In genomic region chr13:28719227-28719562, GRCh38 we compare ENCODE assay signal across 8 cellular contexts. TPM values are rescaled to one million over a fixed set of nuclear protein-coding genes. Genes with fewer than 3 reads are reported as not detected.
A peak's percentile ranks its signal among the peaks of the same experiment; 100 is the strongest.
DNase-seq lines count a peak whose midpoint lies in the region; ATAC-seq, FAIRE-seq and TF ChIP-seq lines count a peak whose summit lies in the region.

No MANE protein-coding gene starts in this region.

- ATAC-seq in IMR-90 (ENCODE audit: low read depth) (no peak; the same call in 1 of the 2 replicates), GM19328 (IDR thresholded peaks at IDR 0.05; ENCODE audit: unreplicated experiment) (no peak)
- no peak for ATAC-seq in natural killer cell treated with Interleukin-12 subunit alpha and Interleukin-12 subunit beta and Interleukin-15 and Interleukin-18, amount 100 ng/mL, for 72 hours

- no peaks in the 10 kb centered on the region for H3K79me1 ChIP-seq in IMR-90 (ENCODE audit: low read depth in 1 of 2, low read length in 2 of 2)

- H3K4ac ChIP-seq in IMR-90 (ENCODE audit: low read depth, low read length), result peak overlapping the region; percentile 52; the same call in 1 of the 2 replicates

- H3K36me3 ChIP-seq in BJ (ENCODE audit: control insufficient read depth, insufficient read depth, low read length) (no peaks in the 10 kb centered on the region), IMR-90 (ENCODE audit: control insufficient read depth, insufficient read depth, low read length) (no peaks in the 10 kb centered on the region)

- 0 out of 3 replicates have a peak overlapping the region, but pooled peaks have one; percentile 29 for H2BK15ac ChIP-seq in IMR-90 (ENCODE audit: low read depth, low read length)

- 0 out of 2 replicates have a peak overlapping the region, but pooled peaks have one; percentile 6 for H4K5ac ChIP-seq in IMR-90 (ENCODE audit: low read depth, low read length)

- peaks cover 2 to 10% of the 10 kb centered on the region in 2 donors for H3K27me3 Mint-ChIP-seq in natural killer cell treated with Interleukin-12 subunit alpha and Interleukin-12 subunit beta and Interleukin-15 and Interleukin-18, amount 100 ng/mL, for 72 hours

- no peak overlapping the region for H3K56ac ChIP-seq in IMR-90 (ENCODE audit: extremely low read depth, insufficient read depth, low read length)

- H3K4me2 ChIP-seq in IMR-90 (ENCODE audit: low read depth, low read length), result peak overlapping the region; percentile 79

- H3K4me3 ChIP-seq in BJ (ENCODE audit: low read depth, low read length) (peak overlapping the region; percentile 32), IMR-90 (ENCODE audit: insufficient read depth, low read depth, low read length) (peak overlapping the region; percentile 43)

- dilution Hi-C loops in IMR-90 (cut with HindIII; ENCODE audit: low sequenced_read_pairs, unreplicated experiment), result no loop called here

- H4K91ac ChIP-seq in IMR-90 (ENCODE audit: insufficient read depth, low read depth, low read length), result peak overlapping the region; percentile 12; the same call in 1 of the 2 replicates

- no TSS peak for BruUV-seq in IMR-90 (replicated peaks; lab: Mats Ljungman, UMichigan)

- H2BK5ac ChIP-seq in IMR-90 (ENCODE audit: low read depth, low read length, poor library complexity, severe bottlenecking), result peak overlapping the region; percentile 27

- H3K36me3 Mint-ChIP-seq in natural killer cell treated with Interleukin-12 subunit alpha and Interleukin-12 subunit beta and Interleukin-15 and Interleukin-18, amount 100 ng/mL, for 72 hours, result no peaks in the 10 kb centered on the region

- H2AK5ac ChIP-seq in IMR-90 (ENCODE audit: low read depth, low read length), result no peak overlapping the region

- FAIRE-seq in GM12891 (lab: Jason Lieb, UNC), result no peak

- H3K9me3 Mint-ChIP-seq in natural killer cell treated with Interleukin-12 subunit alpha and Interleukin-12 subunit beta and Interleukin-15 and Interleukin-18, amount 100 ng/mL, for 72 hours, result no peaks in the 10 kb centered on the region

- H3K4me3 Mint-ChIP-seq in natural killer cell treated with Interleukin-12 subunit alpha and Interleukin-12 subunit beta and Interleukin-15 and Interleukin-18, amount 100 ng/mL, for 72 hours, result peak overlapping the region; percentile 99

- peak overlapping the region; percentile 8; the same call in 1 of the 2 replicates for H3K27ac ChIP-seq in IMR-90 (ENCODE audit: insufficient read depth, low read length)

- TF ChIP-seq POLR2A in IMR-90 (IDR thresholded peaks at IDR 0.05; ENCODE audit: low read depth, low read length) (no peak), GM12891 (IDR thresholded peaks at IDR 0.05; ENCODE audit: low read depth, low read length) (no peak)

- POLR2A ChIA-PET in BJ (lab: Charles Lee) (interaction anchor here (0.7 to 0.8 kb wide), 2 partner anchors 10 to 69 kb away, joined by 3 to 6 read pairs; no protein-coding TSS in a partner anchor), IMR-90 (lab: Charles Lee; ENCODE audit: unreplicated experiment) (no interaction called here)

- peak overlapping the region; percentile 46 for H2BK120ac ChIP-seq in IMR-90 (ENCODE audit: low read depth, low read length)

- peak overlapping the region; percentile 87 to 88 for H3K27ac Mint-ChIP-seq in natural killer cell treated with Interleukin-12 subunit alpha and Interleukin-12 subunit beta and Interleukin-15 and Interleukin-18, amount 100 ng/mL, for 72 hours

- H2AK9ac ChIP-seq in IMR-90 (replicated peaks; ENCODE audit: low read depth, low read length, poor library complexity), result no peak overlapping the region

- peak overlapping the region; percentile 51; the same call in 1 of the 2 replicates for H3K14ac ChIP-seq in IMR-90 (replicated peaks; ENCODE audit: low read depth, low read length)

- TF ChIP-seq CTCF in BJ (IDR thresholded peaks at IDR 0.05; ENCODE audit: insufficient read depth, low read depth, low read length) (no peak), IMR-90 (conservative IDR thresholded peaks at IDR 0.05; ENCODE audit: low read depth, low read length) (no peak)

- H3K23ac ChIP-seq in IMR-90 (ENCODE audit: low read depth, low read length), result 0 out of 2 replicates have a peak overlapping the region, but pooled peaks have one; percentile 31

- H3K9ac ChIP-seq in IMR-90 (ENCODE audit: low read depth, low read length), result peak overlapping the region; percentile 22; the same call in 1 of the 2 replicates

- peaks cover 4% of the 10 kb centered on the region; the same call in 1 of the 2 replicates for H3K9me1 ChIP-seq in IMR-90 (ENCODE audit: insufficient read depth, low read length)

- intact Hi-C loops in IMR-90 (cut with micrococcal nuclease), result loop anchor here (2.0 to 5.0 kb wide), 2 partner anchors 33 to 78 kb away; no protein-coding TSS in a partner anchor

- H3K4me1 Mint-ChIP-seq in natural killer cell treated with Interleukin-12 subunit alpha and Interleukin-12 subunit beta and Interleukin-15 and Interleukin-18, amount 100 ng/mL, for 72 hours (ENCODE audit: low read depth in 2 of 2), result peaks cover 14 to 30% of the 10 kb centered on the region in 2 donors

- CTCF ChIA-PET in BJ (lab: Yijun Ruan, JAX) (interaction anchor here (1.4 to 1.5 kb wide), 2 partner anchors 26 to 46 kb away, joined by 5 to 6 read pairs; no protein-coding TSS in a partner anchor), IMR-90 (lab: Yijun Ruan, JAX) (interaction anchor here (0.5 to 1.0 kb wide), 2 partner anchors 8 to 16 kb away, joined by 3 read pairs; no protein-coding TSS in a partner anchor)

- no peak for TF ChIP-seq RAD21 in IMR-90 (IDR thresholded peaks at IDR 0.05; ENCODE audit: low read length)

- H2AFZ ChIP-seq in IMR-90 (replicated peaks; ENCODE audit: low read length, poor library complexity), result peak overlapping the region; percentile 99

- H3K4me1 ChIP-seq in IMR-90 (ENCODE audit: control insufficient read depth, insufficient read depth, low read length), result peaks cover 12% of the 10 kb centered on the region

- no peaks in the 10 kb centered on the region for H3K27me3 ChIP-seq in BJ (ENCODE audit: control insufficient read depth, insufficient read depth, low read length)
- no peaks in the 10 kb centered on the region for H3K27me3 ChIP-seq in IMR-90 (ENCODE audit: control insufficient read depth, insufficient read depth, low read length)

- peak overlapping the region; percentile 51 to 70; a peak in 3 of 4 replicates for H4K8ac ChIP-seq in IMR-90 (ENCODE audit: low read depth in 2 of 2, low read length in 2 of 2)

- 5% methylated on average over 4 of the region's 9 CpGs; no CpG with 5 or more reads in 1 of the 2 experiments for WGBS in IMR-90 (ENCODE audit: extremely low coverage in 2 of 2, insufficient read length in 1 of 2), 2 experiments

- H3K9me3 ChIP-seq in IMR-90 (ENCODE audit: control insufficient read depth, insufficient read depth, low read length), result no peaks in the 10 kb centered on the region

- DNase-seq in BJ (ENCODE audit: low read depth) (no peak), IMR-90 (no peak), cortex of kidney (lab: John Stamatoyannopoulos, UW) (peak; percentile 40), kidney glomerular epithelial cell (lab: John Stamatoyannopoulos, UW) (no peak), GM12891 (ENCODE audit: insufficient read length, low spot score) (no peak), ecto neural progenitor cell (ENCODE audit: low spot score) (no peak)
- DNase-seq in natural killer cell treated with Interleukin-12 subunit alpha and Interleukin-12 subunit beta and Interleukin-15 and Interleukin-18, amount 100 ng/mL, for 72 hours (ENCODE audit: low spot score), result no peak

- H3K18ac ChIP-seq in IMR-90 (ENCODE audit: low read depth, low read length), result no peak overlapping the region; the same call in 1 of the 2 replicates

- H2BK20ac ChIP-seq in IMR-90 (ENCODE audit: low read depth, low read length), result peak overlapping the region; percentile 40

- in situ Hi-C loops in IMR-90 (cut with MboI; ENCODE audit: low sequenced_read_pairs), result no loop called here

- no peaks in the 10 kb centered on the region for H4K20me1 ChIP-seq in IMR-90 (ENCODE audit: insufficient read depth, low read length)

TF ChIP-seq in IMR-90, 13 proteins besides CTCF, POLR2A, EP300 and RAD21 (continues in another document):
- TF ChIP-seq RCOR1 (IDR thresholded peaks at IDR 0.05; ENCODE audit: insufficient replicate concordance, low read length) (no peak), MAFK (IDR thresholded peaks at IDR 0.05; ENCODE audit: low read depth, low read length) (no peak), RFX5 (IDR thresholded peaks at IDR 0.05; ENCODE audit: low read depth, low read length) (no peak), CHD1 (IDR thresholded peaks at IDR 0.05; ENCODE audit: low read depth, low read length) (no peak)

TF ChIP-seq in GM12891, 5 proteins besides CTCF, POLR2A, EP300 and RAD21:
- TF ChIP-seq POLR2AphosphoS5 (IDR thresholded peaks at IDR 0.05; ENCODE audit: low read depth, low read length) (no peak), SPI1 (IDR thresholded peaks at IDR 0.05; ENCODE audit: low read depth, low read length) (no peak), POU2F2 (IDR thresholded peaks at IDR 0.05; ENCODE audit: low read depth, low read length) (no peak), TAF1 (IDR thresholded peaks at IDR 0.05; ENCODE audit: low read depth, low read length) (no peak), PAX5 (IDR thresholded peaks at IDR 0.05; ENCODE audit: insufficient read depth, low read length, severe bottlenecking) (no peak)

RNA-seq across cellular contexts. Expression of gene SLC46A3, which starts 0.4 kb away (rescaled TPM):
- 5.9 and 7.8 TPM in 2 replicates for polyA plus RNA-seq in BJ (2011; rRNA removed)
- polyA minus RNA-seq in BJ (2011; rRNA and poly(A)+ RNA removed), result 2.2 and 2.6 TPM in 2 replicates
- total RNA-seq in IMR-90 (2012; rRNA removed), result 0.54 and 0.83 TPM in 2 replicates
- polyA plus RNA-seq in IMR-90 (2012; rRNA removed), result 0.86 and 0.89 TPM in 2 replicates
- polyA plus RNA-seq in IMR-90 (2012; cell fraction: cytosol; rRNA removed), result 0.41 and 0.77 TPM in 2 replicates
- 0.72 and 3.0 TPM in 2 replicates for polyA plus RNA-seq in IMR-90 (2012; cell fraction: nucleus; rRNA removed; ENCODE audit: low replicate concordance)
- total RNA-seq in natural killer cell treated with Interleukin-12 subunit alpha and Interleukin-12 subunit beta and Interleukin-15 and Interleukin-18, amount 100 ng/mL, for 72 hours, result 1 to 10 TPM; 5.8 to 6.5 TPM
- 6.2 TPM for polyA plus RNA-seq in GM12891 (2012; ENCODE audit: low read depth, missing spikeins)
